17 cellular contexts compared by ENCODE assay signal in genomic region chr12:59405992-59406391, GRCh38.
DNase-seq lines count a peak whose midpoint lies in the region; ATAC-seq and TF ChIP-seq lines count a peak whose summit lies in the region.
"Had no signal": no experiment of that assay in that cellular context is flagged by ENCODE, and none has a peak within 500 bp of the region (broad histone marks: within the 10 kb centered on the region; RNA-seq: fewer than 3 reads in every experiment).

No MANE protein-coding gene starts in this region.

- H3K4me3 ChIP-seq in tibial artery: no peak overlapping the region
- H3K4me3 ChIP-seq: BLaER1 treated with 17β-estradiol and CSF1 and Interleukin-3, amounts not matched to agents 10 nM and 100 nM; HAP-1; MG63; SK-N-MC had no signal

- intact Hi-C loops in tibial artery (cut with DNase I; ENCODE audit: low total_unique reads): loop anchor here (10.0 kb wide), 1 partner anchor 429 kb away; no protein-coding TSS in a partner anchor

- no peaks in the 10 kb centered on the region for H3K36me3 Mint-ChIP-seq in activated T-cell treated with anti-CD3 and anti-CD28 coated beads, Interleukin-2, amount 50 U/mL, for 72 hours (ENCODE audit: insufficient read depth in 2 of 2)
- H3K36me3 Mint-ChIP-seq in activated naive CD8-positive, alpha-beta T cell treated with anti-CD3 and anti-CD28 coated beads for 36 hours: no peaks in the 10 kb centered on the region

- H3K4me1 ChIP-seq in tibial artery: peaks cover 0 to 14% (median 2%) of the 10 kb centered on the region in 4 donors
- H3K4me1 ChIP-seq: BLaER1 treated with 17β-estradiol and CSF1 and Interleukin-3, amounts not matched to agents 10 nM and 100 nM; HAP-1 had no signal

- H3K9me3 ChIP-seq in tibial artery: no peaks in the 10 kb centered on the region
- H3K9me3 ChIP-seq: BLaER1 treated with 17β-estradiol and CSF1 and Interleukin-3, amounts not matched to agents 10 nM and 100 nM; HAP-1; MG63 had no signal

- no peak overlapping the region for H3K27ac ChIP-seq in tibial artery
- no peak overlapping the region for H3K27ac ChIP-seq in RWPE1
- H3K27ac ChIP-seq: BLaER1 treated with 17β-estradiol and CSF1 and Interleukin-3, amounts not matched to agents 10 nM and 100 nM; SK-N-MC had no signal

- H3K27me3 ChIP-seq in tibial artery: no peaks in the 10 kb centered on the region
- H3K27me3 ChIP-seq: BLaER1 treated with 17β-estradiol and CSF1 and Interleukin-3, amounts not matched to agents 10 nM and 100 nM; MG63 had no signal

- no peaks in the 10 kb centered on the region for H3K36me3 ChIP-seq in tibial artery
- H3K36me3 ChIP-seq: BLaER1 treated with 17β-estradiol and CSF1 and Interleukin-3, amounts not matched to agents 10 nM and 100 nM; HAP-1; MG63 had no signal

- TF ChIP-seq CTCF in tibial artery (IDR thresholded peaks at IDR 0.05): no peak
- TF ChIP-seq CTCF in RWPE1 (conservative IDR thresholded peaks at IDR 0.05; ENCODE audit: low read depth): no peak

- peak; percentile 44 to 74 for ATAC-seq in activated T-cell treated with anti-CD3 and anti-CD28 coated beads, Interleukin-2, amount 50 U/mL, for 72 hours (replicated peaks in 1 of 2)
- ATAC-seq in HG03139 (IDR thresholded peaks at IDR 0.05; ENCODE audit: unreplicated experiment): peak; percentile 86
- ATAC-seq in GM18519 (IDR thresholded peaks at IDR 0.05; ENCODE audit: low FRiP score, unreplicated experiment): no peak

- no peak overlapping the region for H3K4me3 Mint-ChIP-seq in activated T-cell treated with anti-CD3 and anti-CD28 coated beads, Interleukin-2, amount 50 U/mL, for 72 hours
- H3K4me3 Mint-ChIP-seq in activated naive CD8-positive, alpha-beta T cell treated with anti-CD3 and anti-CD28 coated beads for 36 hours: no peak overlapping the region

- CTCF ChIA-PET in RWPE1 (lab: Yijun Ruan, JAX): no interaction called here

- DNase-seq in activated T-cell treated with anti-CD3 and anti-CD28 coated beads, Interleukin-2, amount 50 U/mL, for 72 hours: no peak
- DNase-seq in activated T-cell treated with anti-CD3 and anti-CD28 coated beads, Interleukin-2, amount 50 U/mL, for 48 hours: no peak
- no peak for DNase-seq in activated naive CD8-positive, alpha-beta T cell treated with anti-CD3 and anti-CD28 coated beads for 36 hours
- no peak for DNase-seq in tibial artery
- DNase-seq in T-helper 1 cell: no peak
- no peak for DNase-seq in RWPE1 (ENCODE audit: low spot score)
- DNase-seq: DMS79 treated with DMSO at 0.1 percent for 48 hours, MG63, NCI-H1092 treated with DMSO at 0.1 percent for 48 hours, NCI-H1694, NCI-H510A treated with DMSO at 0.1 percent for 48 hours, NCI-H82 had no signal

- H3K27ac Mint-ChIP-seq in activated T-cell treated with anti-CD3 and anti-CD28 coated beads, Interleukin-2, amount 50 U/mL, for 72 hours: no peak overlapping the region
- H3K27ac Mint-ChIP-seq in activated naive CD8-positive, alpha-beta T cell treated with anti-CD3 and anti-CD28 coated beads for 36 hours: peak overlapping the region; percentile 32

- peaks cover 23% of the 10 kb centered on the region for H3K4me1 Mint-ChIP-seq in activated T-cell treated with anti-CD3 and anti-CD28 coated beads, Interleukin-2, amount 50 U/mL, for 72 hours (ENCODE audit: low read depth)
- peaks cover 15% of the 10 kb centered on the region for H3K4me1 Mint-ChIP-seq in activated naive CD8-positive, alpha-beta T cell treated with anti-CD3 and anti-CD28 coated beads for 36 hours

- no peaks in the 10 kb centered on the region for H3K9me3 Mint-ChIP-seq in activated T-cell treated with anti-CD3 and anti-CD28 coated beads, Interleukin-2, amount 50 U/mL, for 72 hours
- no peaks in the 10 kb centered on the region for H3K9me3 Mint-ChIP-seq in activated naive CD8-positive, alpha-beta T cell treated with anti-CD3 and anti-CD28 coated beads for 36 hours

- POLR2A ChIA-PET in RWPE1 (lab: Yijun Ruan, JAX; ENCODE audit: low non-redundant PET): no interaction called here

- H3K27me3 Mint-ChIP-seq in activated T-cell treated with anti-CD3 and anti-CD28 coated beads, Interleukin-2, amount 50 U/mL, for 72 hours (ENCODE audit: low read depth): peaks cover 6% of the 10 kb centered on the region
- H3K27me3 Mint-ChIP-seq in activated naive CD8-positive, alpha-beta T cell treated with anti-CD3 and anti-CD28 coated beads for 36 hours: no peaks in the 10 kb centered on the region
